ENCODE assay signal across 8 cellular contexts in genomic region chr5:10352404-10353240, GRCh38. TPM values are rescaled to one million over a fixed set of nuclear protein-coding genes. Genes with fewer than 3 reads are reported as not detected.
DNase-seq lines count a peak whose midpoint lies in the region; ATAC-seq and TF ChIP-seq lines count a peak whose summit lies in the region.

No MANE protein-coding gene starts in this region.

- H3K4me3 ChIP-seq in gastrocnemius medialis, result peak overlapping the region; percentile 79 to 99 (median 83)

- no peaks in the 10 kb centered on the region for H3K27me3 ChIP-seq in gastrocnemius medialis

- H3K27ac Mint-ChIP-seq in HFFc6, result peak overlapping the region; percentile 97

- H3K4me3 Mint-ChIP-seq in HFFc6, result peak overlapping the region; percentile 92

- peaks cover 2% of the 10 kb centered on the region; the same call in 1 of the 2 replicates for H3K27me3 Mint-ChIP-seq in HFFc6 (ENCODE audit: insufficient read depth)

- H3K4me1 Mint-ChIP-seq in HFFc6 (ENCODE audit: low read depth), result peaks cover 44% of the 10 kb centered on the region

- no peaks in the 10 kb centered on the region for H3K36me3 ChIP-seq in gastrocnemius medialis

- TF ChIP-seq POLR2A in gastrocnemius medialis (IDR thresholded peaks at IDR 0.05), result no peak

- H3K9me3 Mint-ChIP-seq in HFFc6, result no peaks in the 10 kb centered on the region

- in situ Hi-C loops in gastrocnemius medialis (cut with MboI; ENCODE audit: low sequenced_read_pairs in 4 of 4), result no loop called here

- peaks cover 29 to 35% of the 10 kb centered on the region in 2 donors for H3K4me1 ChIP-seq in gastrocnemius medialis

- ATAC-seq in left ventricle myocardium superior (peak; percentile 28), gastrocnemius medialis (peak; percentile 42 to 52)

- peak overlapping the region; percentile 97 to 100 (median 98) for H3K27ac ChIP-seq in gastrocnemius medialis

- no peaks in the 10 kb centered on the region for H3K9me3 ChIP-seq in gastrocnemius medialis

- DNase-seq in D341Med (ENCODE audit: low spot score) (peak; percentile 39), HFFc6 (no peak), NCI-H748 (lab: John Stamatoyannopoulos, UW; ENCODE audit: unreplicated experiment) (peak; percentile 92), left ventricle myocardium superior (no peak), gastrocnemius medialis (peak in 1 of 2 donors; percentile 31), kidney glomerular epithelial cell (lab: John Stamatoyannopoulos, UW) (no peak), posterior vena cava (ENCODE audit: low spot score) (no peak)
- DNase-seq in activated naive CD4-positive, alpha-beta T cell treated with anti-CD3 and anti-CD28 coated beads, Interleukin-2, amount 50 U/mL, for 16 hours, result peak; percentile 55

- H3K36me3 Mint-ChIP-seq in HFFc6 (ENCODE audit: low read depth), result peaks cover 16% of the 10 kb centered on the region

- intact Hi-C loops in left ventricle myocardium superior (cut with micrococcal nuclease) (no loop called here), gastrocnemius medialis (cut with DNase I; ENCODE audit: low total_unique reads) (loop anchor here (1.0 to 5.0 kb wide), 6 partner anchors 22 to 250 kb away; partner anchors contain the start of gene ROPN1L), posterior vena cava (cut with DNase I) (no loop called here)

- no peak for TF ChIP-seq CTCF in HFFc6 (IDR thresholded peaks at IDR 0.05)
- no peak for TF ChIP-seq CTCF in gastrocnemius medialis (IDR thresholded peaks at IDR 0.05 in 4 of 5, conservative IDR thresholded peaks at IDR 0.05 in 1 of 5)

RNA-seq across cellular contexts. Expression of gene MARCHF6, which starts 0.9 kb away (rescaled TPM):
- total RNA-seq in HFFc6 (2021; fragmentation: NEBNext Ultra II Directional; extraction: Animal tissue kit (Norgen Biotek cat#: 25700)), result 100 to 1,000 TPM; 129 to 194 (median 156) TPM
- total RNA-seq in left ventricle myocardium superior, result 165 TPM
- total RNA-seq in gastrocnemius medialis, result 100 to 1,000 TPM; 139 to 173 (median 146) TPM
- total RNA-seq in posterior vena cava, result 100 to 1,000 TPM; 116 to 127 TPM

RNA-seq across cellular contexts. Expression of gene CMBL, which starts 44.9 kb away (rescaled TPM):
- 10 to 100 TPM; 30.2 to 39.0 (median 38.0) TPM for total RNA-seq in HFFc6 (2021; fragmentation: NEBNext Ultra II Directional; extraction: Animal tissue kit (Norgen Biotek cat#: 25700))
- 48.6 TPM for total RNA-seq in left ventricle myocardium superior
- 10 to 100 TPM in 3 of 4 donors, 1 to 10 TPM in 1; 7.8 to 46.7 (median 35.6) TPM for total RNA-seq in gastrocnemius medialis
- 10 to 100 TPM; 11.8 to 20.4 TPM for total RNA-seq in posterior vena cava

Comparison
In these comparisons a context has a peak if more than half of its experiments do, and no peak if none do; other contexts are left out.
1. DNase-seq: peak in D341Med (single experiment), NCI-H748 (single experiment) and activated naive CD4-positive, alpha-beta T cell treated with anti-CD3 and anti-CD28 coated beads, Interleukin-2, amount 50 U/mL, for 16 hours (single experiment); none in HFFc6 (single experiment), left ventricle myocardium superior (single experiment), kidney glomerular epithelial cell (single experiment) and posterior vena cava (single experiment).